Comparison of ENCODE assay signal across 8 cellular contexts in genomic region chr9:32526707-32527048, GRCh38. TPM values are rescaled to one million over a fixed set of nuclear protein-coding genes. Genes with fewer than 3 reads are reported as not detected.
DNase-seq lines count a peak whose midpoint lies in the region; TF ChIP-seq lines count a peak whose summit lies in the region.

No MANE protein-coding gene starts in this region.

- DNase-seq in A673 (ENCODE audit: low spot score) (no peak), caudate nucleus (lab: John Stamatoyannopoulos, UW) (no peak), OCI-M2 (lab: John Stamatoyannopoulos, UW; ENCODE audit: unreplicated experiment) (no peak), NCI-H774 (lab: John Stamatoyannopoulos, UW) (no peak), DMS 273 treated with DMSO at 0.1 percent for 48 hours (lab: John Stamatoyannopoulos, UW) (no peak), HuH-7 (ENCODE audit: low spot score) (no peak)

- no peak for TF ChIP-seq CTCF in A673 (conservative IDR thresholded peaks at IDR 0.05; ENCODE audit: low read depth, low read length)

- BruUV-seq in A673 (replicated peaks; lab: Mats Ljungman, UMichigan): no TSS peak

- WGBS in HUES64: no CpG with 5 or more reads among the region's 2 CpGs

- peak overlapping the region; percentile 73 for H3K27ac ChIP-seq in A673 (ENCODE audit: low read depth, low read length, poor library complexity, severe bottlenecking)
- H3K27ac ChIP-seq in HUES64 (ENCODE audit: low read depth, low read length): no peak overlapping the region
- H3K27ac ChIP-seq in caudate nucleus (ENCODE audit: low read depth, low read length): peak overlapping the region; percentile 89
- peak overlapping the region; percentile 87 for H3K27ac ChIP-seq in muscle layer of colon (ENCODE audit: low read depth, low read length)

- POLR2A ChIA-PET in A673 (lab: Charles Lee; ENCODE audit: low non-redundant PET): no interaction called here

- H3K4me3 ChIP-seq in A673 (ENCODE audit: low read depth, low read length, poor library complexity, severe bottlenecking) (peak overlapping the region; percentile 69), HUES64 (ENCODE audit: low read length) (peak overlapping the region; percentile 95), muscle layer of colon (ENCODE audit: low read depth in 1 of 2, low read length in 2 of 2) (peak overlapping the region; percentile 79 to 84)

- CTCF ChIA-PET in A673 (lab: Charles Lee): interaction anchor here (1.0 to 2.3 kb wide), 4 partner anchors 24 to 148 kb away, joined by 3 to 32 read pairs (median 5); no protein-coding TSS in a partner anchor

- intact Hi-C loops in A673 (cut with micrococcal nuclease; ENCODE audit: unreplicated experiment): loop anchor here (2.0 to 10.0 kb wide), 2 partner anchors 48 to 148 kb away; partner anchors contain the start of gene NDUFB6

- H3K36me3 ChIP-seq in A673 (ENCODE audit: insufficient read depth, low read length, poor library complexity, severe bottlenecking): no peaks in the 10 kb centered on the region
- no peaks in the 10 kb centered on the region for H3K36me3 ChIP-seq in HUES64 (ENCODE audit: insufficient read depth, low read length)
- no peaks in the 10 kb centered on the region for H3K36me3 ChIP-seq in muscle layer of colon (ENCODE audit: insufficient read depth, low read length)

- peak overlapping the region; percentile 78; the same call in 1 of the 2 replicates for H3K9ac ChIP-seq in HUES64 (ENCODE audit: low read depth, low read length)
- peak overlapping the region; percentile 57 for H3K9ac ChIP-seq in muscle layer of colon (ENCODE audit: low read length)

- H3K27me3 ChIP-seq in A673 (replicated peaks; ENCODE audit: insufficient read depth, low read depth, low read length, poor library complexity) (no peaks in the 10 kb centered on the region), HUES64 (ENCODE audit: insufficient read depth, low read length) (no peaks in the 10 kb centered on the region), muscle layer of colon (ENCODE audit: control insufficient read depth in 1 of 2, insufficient read depth in 2 of 2, low read length in 2 of 2) (no peaks in the 10 kb centered on the region)

- H3K4me1 ChIP-seq in A673 (ENCODE audit: insufficient read depth, low read length, poor library complexity, severe bottlenecking) (peaks cover 13% of the 10 kb centered on the region), HUES64 (ENCODE audit: insufficient read depth, low read length) (peaks cover 7% of the 10 kb centered on the region; the same call in 1 of the 2 replicates), muscle layer of colon (ENCODE audit: insufficient read depth, low read length) (peaks cover 24% of the 10 kb centered on the region)

- no peaks in the 10 kb centered on the region for H3K9me3 ChIP-seq in A673 (ENCODE audit: low read depth, low read length, poor library complexity, severe bottlenecking)
- no peaks in the 10 kb centered on the region for H3K9me3 ChIP-seq in HUES64 (ENCODE audit: insufficient read depth, low read depth, low read length)
- H3K9me3 ChIP-seq in muscle layer of colon (ENCODE audit: low read length): no peaks in the 10 kb centered on the region

RNA-seq across cellular contexts. Expression of gene RIGI, which starts 0.7 kb away (rescaled TPM):
- 5.9 and 7.4 TPM in 2 replicates for total RNA-seq in A673 (2021)
- polyA plus RNA-seq in HUES64 (2013, experiment 1 of 2): 4.0 TPM
- 4.4 TPM for polyA plus RNA-seq in HUES64 (2013, experiment 2 of 2)

RNA-seq across cellular contexts. Expression of gene SMIM27, which starts 25.4 kb away (rescaled TPM):
- total RNA-seq in A673 (2021): 6.5 and 7.6 TPM in 2 replicates
- polyA plus RNA-seq in HUES64 (2013, experiment 1 of 2): 15.1 TPM
- polyA plus RNA-seq in HUES64 (2013, experiment 2 of 2): 26.6 TPM

RNA-seq across cellular contexts. Expression of gene TOPORS, which starts 25.7 kb away (rescaled TPM):
- total RNA-seq in A673 (2021): 25.3 and 26.8 TPM in 2 replicates
- 24.0 TPM for polyA plus RNA-seq in HUES64 (2013, experiment 1 of 2)
- polyA plus RNA-seq in HUES64 (2013, experiment 2 of 2): 28.0 TPM

RNA-seq across cellular contexts. Expression of gene NDUFB6, which starts 46.3 kb away (rescaled TPM):
- total RNA-seq in A673 (2021): 77.5 and 82.6 TPM in 2 replicates
- polyA plus RNA-seq in HUES64 (2013, experiment 1 of 2): 76.8 TPM
- 79.8 TPM for polyA plus RNA-seq in HUES64 (2013, experiment 2 of 2)
